ENCODE assay signal across 25 cellular contexts in genomic region chr6:17341117-17341805, GRCh38. TPM values are rescaled to one million over a fixed set of nuclear protein-coding genes. Genes with fewer than 3 reads are reported as not detected.
DNase-seq lines count a peak whose midpoint lies in the region; ATAC-seq, FAIRE-seq and TF ChIP-seq lines count a peak whose summit lies in the region.
"Had no signal": no experiment of that assay in that cellular context is flagged by ENCODE, and none has a peak within 500 bp of the region (broad histone marks: within the 10 kb centered on the region; RNA-seq: fewer than 3 reads in every experiment).

No MANE protein-coding gene starts in this region.

- H3K27ac ChIP-seq in mammary epithelial cell (ENCODE audit: insufficient read depth, low read depth, low read length) (no peak overlapping the region), foreskin keratinocyte (peak overlapping the region; percentile 55)
- H3K27ac ChIP-seq: 22Rv1; BLaER1 treated with 17β-estradiol and CSF1 and Interleukin-3, amounts not matched to agents 10 nM and 100 nM had no signal

- H2AFZ ChIP-seq in mammary epithelial cell (ENCODE audit: low read depth, low read length), result peak overlapping the region; percentile 9

- H3K36me3 Mint-ChIP-seq in MCF 10A (ENCODE audit: insufficient read depth, unreplicated experiment), result no peaks in the 10 kb centered on the region
- H3K36me3 Mint-ChIP-seq: CD14-positive monocyte; CD8-positive, alpha-beta memory T cell had no signal

- POLR2A ChIA-PET in MCF 10A (lab: Yijun Ruan, JAX), result no interaction called here

- in situ Hi-C loops in mammary epithelial cell (cut with MboI; ENCODE audit: low sequenced_read_pairs in 2 of 2), result no loop called here

- no peak for TF ChIP-seq CTCF in mammary epithelial cell (conservative IDR thresholded peaks at IDR 0.05 in 1 of 2, IDR thresholded peaks at IDR 0.05 in 1 of 2; ENCODE audit: extremely low read depth in 1 of 2, insufficient read depth in 1 of 2, low read depth in 1 of 2, low read length in 2 of 2)
- no peak for TF ChIP-seq CTCF in MCF 10A (IDR thresholded peaks at IDR 0.05; ENCODE audit: unreplicated experiment)
- TF ChIP-seq CTCF in bronchial epithelial cell (IDR thresholded peaks at IDR 0.05; ENCODE audit: insufficient read depth, low read length, severe bottlenecking), result no peak
- TF ChIP-seq CTCF in foreskin keratinocyte (conservative IDR thresholded peaks at IDR 0.05), result no peak

- H3K4me3 ChIP-seq in mammary epithelial cell (replicated peaks in 1 of 3; ENCODE audit: insufficient read depth in 1 of 3, low read depth in 2 of 3, low read length in 3 of 3) (no peak overlapping the region), bronchial epithelial cell (ENCODE audit: low read depth, low read length) (no peak overlapping the region)
- H3K4me3 ChIP-seq: BLaER1 treated with 17β-estradiol and CSF1 and Interleukin-3, amounts not matched to agents 10 nM and 100 nM; HAP-1 had no signal

- no peak overlapping the region for H3K27ac Mint-ChIP-seq in MCF 10A (ENCODE audit: low read depth, unreplicated experiment)
- H3K27ac Mint-ChIP-seq: CD14-positive monocyte; CD4-positive, alpha-beta T cell; CD8-positive, alpha-beta memory T cell; HFFc6 had no signal

- WGBS in mammary epithelial cell (ENCODE audit: low coverage, missing lambda C conversion rate), result 95% methylated on average over 7 of the region's 7 CpGs

- H3K9me3 ChIP-seq in mammary epithelial cell (replicated peaks; ENCODE audit: insufficient read depth, low read length), result peaks cover 2% of the 10 kb centered on the region
- H3K9me3 ChIP-seq: BE2C, HAP-1 had no signal

- no peak for FAIRE-seq in bronchial epithelial cell (lab: Jason Lieb, UNC)
- FAIRE-seq: A204.1, D721Med, GM12891, GM18507, H54 had no signal

- no peak overlapping the region for H3K9ac ChIP-seq in mammary epithelial cell (ENCODE audit: insufficient read depth, low read length)
- H3K9ac ChIP-seq: BLaER1 treated with 17β-estradiol and CSF1 and Interleukin-3, amounts not matched to agents 10 nM and 100 nM had no signal

- H4K20me1 ChIP-seq in mammary epithelial cell (ENCODE audit: insufficient read depth, low read length), result no peaks in the 10 kb centered on the region
- H4K20me1 ChIP-seq: BLaER1 treated with 17β-estradiol and CSF1 and Interleukin-3, amounts not matched to agents 10 nM and 100 nM had no signal

- H3K4me2 ChIP-seq in mammary epithelial cell (ENCODE audit: insufficient read depth, low read depth, low read length), result no peak overlapping the region
- H3K4me2 ChIP-seq: BLaER1 treated with 17β-estradiol and CSF1 and Interleukin-3, amounts not matched to agents 10 nM and 100 nM had no signal

- peak; percentile 53 for ATAC-seq in foreskin keratinocyte
- no peak for ATAC-seq in GM19395 (IDR thresholded peaks at IDR 0.05; ENCODE audit: unreplicated experiment)

- no TSS peak for BruUV-seq in mammary epithelial cell (replicated peaks; lab: Mats Ljungman, UMichigan)
- BruUV-seq in MCF 10A (replicated peaks; lab: Mats Ljungman, UMichigan), result no TSS peak

- intact Hi-C loops in mammary epithelial cell (cut with micrococcal nuclease) (no loop called here), MCF 10A (cut with micrococcal nuclease) (no loop called here)

- dilution Hi-C loops in mammary epithelial cell (cut with HindIII; ENCODE audit: low sequenced_read_pairs), result no loop called here

- CTCF ChIA-PET in mammary epithelial cell (lab: Charles Lee; ENCODE audit: low non-redundant PET) (no interaction called here), MCF 10A (lab: Yijun Ruan, JAX) (interaction anchor here (0.6 kb wide), 1 partner anchor 401 kb away, joined by 3 read pairs; no protein-coding TSS in a partner anchor)

- no peaks in the 10 kb centered on the region for H3K36me3 ChIP-seq in mammary epithelial cell (ENCODE audit: insufficient read depth, low read length)
- no peaks in the 10 kb centered on the region for H3K36me3 ChIP-seq in bronchial epithelial cell (ENCODE audit: control insufficient read depth, insufficient read depth, low read length)
- H3K36me3 ChIP-seq: BE2C; BLaER1 treated with 17β-estradiol and CSF1 and Interleukin-3, amounts not matched to agents 10 nM and 100 nM; HAP-1 had no signal

- H3K27me3 ChIP-seq in mammary epithelial cell (ENCODE audit: insufficient read depth, low read length) (no peaks in the 10 kb centered on the region), bronchial epithelial cell (ENCODE audit: control insufficient read depth, insufficient read depth, low read length) (no peaks in the 10 kb centered on the region), foreskin keratinocyte (no peaks in the 10 kb centered on the region)
- H3K27me3 ChIP-seq: BE2C; BLaER1 treated with 17β-estradiol and CSF1 and Interleukin-3, amounts not matched to agents 10 nM and 100 nM had no signal

- no peaks in the 10 kb centered on the region for H3K79me2 ChIP-seq in mammary epithelial cell (ENCODE audit: insufficient read depth, low read length)

- DNase-seq in mammary epithelial cell (peak; percentile 62), MCF 10A (ENCODE audit: unreplicated experiment) (no peak), bronchial epithelial cell (ENCODE audit: low read depth) (peak; percentile 79), foreskin keratinocyte (peak; percentile 54 to 87), DMS 273 (lab: John Stamatoyannopoulos, UW; ENCODE audit: unreplicated experiment) (no peak)
- DNase-seq: ACHN; AML-193; BE2C; CD4-positive, alpha-beta T cell; CD8-positive, alpha-beta memory T cell; DMS53; DMS79 treated with DMSO at 0.1 percent for 48 hours; GF-D8; GOT3; HFFc6 had no signal

- no peaks in the 10 kb centered on the region for H3K27me3 Mint-ChIP-seq in MCF 10A (ENCODE audit: insufficient read depth, unreplicated experiment)
- H3K27me3 Mint-ChIP-seq: CD4-positive, alpha-beta T cell had no signal

- H3K4me3 Mint-ChIP-seq in MCF 10A (ENCODE audit: unreplicated experiment), result no peak overlapping the region
- H3K4me3 Mint-ChIP-seq: CD14-positive monocyte; CD4-positive, alpha-beta T cell; CD8-positive, alpha-beta memory T cell; HFFc6 had no signal

- H3K9me3 Mint-ChIP-seq in MCF 10A (ENCODE audit: unreplicated experiment), result no peaks in the 10 kb centered on the region
- H3K9me3 Mint-ChIP-seq: CD4-positive, alpha-beta T cell had no signal

- H3K4me1 ChIP-seq in mammary epithelial cell (ENCODE audit: insufficient read depth, low read length), result no peaks in the 10 kb centered on the region
- no peaks in the 10 kb centered on the region for H3K4me1 ChIP-seq in foreskin keratinocyte
- H3K4me1 ChIP-seq: BE2C; BLaER1 treated with 17β-estradiol and CSF1 and Interleukin-3, amounts not matched to agents 10 nM and 100 nM; HAP-1 had no signal

- H3K4me1 Mint-ChIP-seq in MCF 10A (ENCODE audit: insufficient read depth, unreplicated experiment), result no peaks in the 10 kb centered on the region
- H3K4me1 Mint-ChIP-seq: CD14-positive monocyte; CD8-positive, alpha-beta memory T cell had no signal

RNA-seq across cellular contexts. Expression of gene CAP2, which starts 52.1 kb away (rescaled TPM):
- 1 to 10 TPM; 7.2 to 8.4 TPM for total RNA-seq in mammary epithelial cell
- 9.5 TPM for polyA plus RNA-seq in mammary epithelial cell
- polyA minus RNA-seq in mammary epithelial cell, result 17.2 TPM
- 12.3 and 14.3 TPM in 2 replicates for total RNA-seq in MCF 10A (2022)
- total RNA-seq in bronchial epithelial cell, result 2.1 and 3.1 TPM in 2 replicates
- 5.6 and 7.4 TPM in 2 replicates for total RNA-seq in foreskin keratinocyte
- 2.2 and 3.7 TPM in 2 replicates for polyA plus RNA-seq in foreskin keratinocyte
- total RNA-seq: CD4-positive, alpha-beta T cell; CD8-positive, alpha-beta memory T cell had no signal
- polyA plus RNA-seq: CD14-positive monocyte had no signal

Comparison
In these comparisons a context has a peak if more than half of its experiments do, and no peak if none do; other contexts are left out.
1. DNase-seq: peak in mammary epithelial cell (single experiment), bronchial epithelial cell (single experiment) and foreskin keratinocyte (2 of 2); none in MCF 10A (single experiment) and DMS 273 (single experiment).